13 cellular contexts compared by ENCODE assay signal in the genomic region with DNA sequence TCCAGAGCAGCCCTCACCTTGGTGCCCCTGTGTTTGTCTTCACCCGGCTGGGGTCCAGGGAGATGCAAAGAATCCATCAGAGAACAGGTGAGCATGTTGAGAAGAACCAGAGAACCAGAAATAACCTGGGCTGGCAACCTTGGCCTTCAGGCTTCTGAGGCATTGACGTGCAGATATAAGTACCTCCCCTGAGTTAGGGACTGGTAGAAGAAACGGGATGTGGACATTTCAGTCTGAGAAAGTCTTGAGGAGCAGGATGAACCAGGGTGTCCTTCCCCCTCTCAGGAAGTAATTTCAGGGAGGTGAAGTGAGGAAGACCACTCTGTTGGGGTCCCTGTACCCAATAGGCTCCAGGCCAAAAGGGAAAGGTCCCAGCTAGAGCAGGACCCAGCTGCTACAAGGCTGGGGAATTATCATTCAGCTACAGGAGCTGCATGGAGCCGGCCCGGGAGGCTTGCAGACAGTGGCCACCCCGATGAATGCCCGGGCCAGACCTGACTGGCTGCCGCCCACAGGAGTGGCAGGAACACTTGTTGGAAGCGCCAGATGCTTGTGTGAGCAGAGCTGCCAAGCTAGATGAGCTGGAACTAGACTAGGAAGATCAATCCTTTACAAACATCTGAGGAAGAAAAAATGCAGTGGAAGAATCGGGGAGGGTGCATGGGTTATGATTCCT. TPM values are rescaled to one million over a fixed set of nuclear protein-coding genes. Genes with fewer than 3 reads are reported as not detected.
DNase-seq lines count a peak whose midpoint lies in the region; ATAC-seq, FAIRE-seq and TF ChIP-seq lines count a peak whose summit lies in the region.
"Had no signal": no experiment of that assay in that cellular context is flagged by ENCODE, and none has a peak within 500 bp of the region (broad histone marks: within the 10 kb centered on the region; RNA-seq: fewer than 3 reads in every experiment).

No MANE protein-coding gene starts in this region.

- CTCF ChIA-PET in A549 (lab: Yijun Ruan, JAX): interaction anchor here (0.7 kb wide), 1 partner anchor 28 kb away, joined by 3 read pairs; no protein-coding TSS in a partner anchor
- CTCF ChIA-PET in activated CD8-positive, alpha-beta T cell treated with anti-CD3 and anti-CD28 coated beads for 36 hours (lab: Charles Lee): no interaction called here

- POLR2A ChIA-PET in A549 (lab: Yijun Ruan, JAX): no interaction called here
- POLR2A ChIA-PET in activated CD8-positive, alpha-beta T cell treated with anti-CD3 and anti-CD28 coated beads for 36 hours (lab: Charles Lee): interaction anchor here (1.2 to 3.1 kb wide), 2 partner anchors 23 kb away, joined by 4 to 24 read pairs; partner anchors contain the start of gene CCNL2

- peak overlapping the region; percentile 43 for H3K27ac Mint-ChIP-seq in activated CD8-positive, alpha-beta T cell treated with anti-CD3 and anti-CD28 coated beads for 36 hours

- H3K27ac ChIP-seq in A549: no peak overlapping the region

- no peaks in the 10 kb centered on the region for H3K27me3 ChIP-seq in GM06990 (replicated peaks; ENCODE audit: control insufficient read depth, insufficient read depth, low read length)
- H3K27me3 ChIP-seq in mucosa of stomach (ENCODE audit: control insufficient read depth, insufficient read depth, low read length): no peaks in the 10 kb centered on the region

- no peak for TF ChIP-seq POLR2A in A549 (IDR thresholded peaks at IDR 0.05; ENCODE audit: low read length)

- DNase-seq in A549 (ENCODE audit: low read depth in 1 of 2, low spot score in 1 of 2) (no peak), GM06990 (ENCODE audit: extremely low read depth, insufficient read length) (no peak), SKM-1 treated with dmso at 0.1 percent for 144 hours (lab: John Stamatoyannopoulos, UW; ENCODE audit: unreplicated experiment) (no peak), GM10266 (ENCODE audit: extremely low spot score) (no peak), DMS79 treated with DMSO at 0.1 percent for 48 hours (lab: John Stamatoyannopoulos, UW) (no peak)
- no peak for DNase-seq in activated CD8-positive, alpha-beta T cell treated with anti-CD3 and anti-CD28 coated beads for 36 hours
- DNase-seq: amniotic stem cell, COR-L47, NCI-H2081 treated with DMSO at 0.1 percent for 48 hours had no signal

- peaks cover 21% of the 10 kb centered on the region for H3K4me1 Mint-ChIP-seq in activated CD8-positive, alpha-beta T cell treated with anti-CD3 and anti-CD28 coated beads for 36 hours (ENCODE audit: low read depth)

- 91% methylated on average over 5 of the region's 10 CpGs for WGBS in A549 (ENCODE audit: missing lambda C conversion rate)

- H3K4me1 ChIP-seq in A549 (peaks cover 14% of the 10 kb centered on the region), mucosa of stomach (ENCODE audit: control insufficient read depth, insufficient read depth, low read length) (peaks cover 26% of the 10 kb centered on the region)

- no peaks in the 10 kb centered on the region for H3K9me3 Mint-ChIP-seq in activated CD8-positive, alpha-beta T cell treated with anti-CD3 and anti-CD28 coated beads for 36 hours

- H3K36me3 ChIP-seq in GM06990 (ENCODE audit: control insufficient read depth, insufficient read depth, low read length) (peaks cover 13% of the 10 kb centered on the region), mucosa of stomach (ENCODE audit: control insufficient read depth, insufficient read depth, low read length) (no peaks in the 10 kb centered on the region)

- peak overlapping the region; percentile 86 for H3K4me3 Mint-ChIP-seq in activated CD8-positive, alpha-beta T cell treated with anti-CD3 and anti-CD28 coated beads for 36 hours

- H3K36me3 Mint-ChIP-seq in activated CD8-positive, alpha-beta T cell treated with anti-CD3 and anti-CD28 coated beads for 36 hours (ENCODE audit: low read depth): peaks cover 9% of the 10 kb centered on the region

- TF ChIP-seq RAD21 in A549 (conservative IDR thresholded peaks at IDR 0.05 in 1 of 2, IDR thresholded peaks at IDR 0.05 in 1 of 2): no peak

- ATAC-seq in A549 (no peak), HG02970 (IDR thresholded peaks at IDR 0.05; ENCODE audit: low FRiP score, unreplicated experiment) (no peak)
- no peak for ATAC-seq in activated CD8-positive, alpha-beta T cell treated with anti-CD3 and anti-CD28 coated beads for 36 hours

- H3K9me3 ChIP-seq in A549: no peaks in the 10 kb centered on the region
- H3K9me3 ChIP-seq in mucosa of stomach (ENCODE audit: control insufficient read depth, low read length): no peaks in the 10 kb centered on the region

- H3K4me3 ChIP-seq in A549 (no peak overlapping the region), GM06990 (replicated peaks; ENCODE audit: low read depth, low read length) (peak overlapping the region; percentile 97; the same call in 1 of the 2 replicates), mucosa of stomach (ENCODE audit: low read length) (no peak overlapping the region)

- no peak for FAIRE-seq in A549 (lab: Jason Lieb, UNC)
- FAIRE-seq: endometrium, HTR-8/SVneo had no signal

- TF ChIP-seq EP300 in A549 (IDR thresholded peaks at IDR 0.05): no peak

- peak overlapping the region; percentile 92 for H3K9ac ChIP-seq in mucosa of stomach (ENCODE audit: low read length)

- H3K4me2 ChIP-seq in A549: peak overlapping the region; percentile 75; the same call in 2 of the 3 replicates

- H3K27me3 Mint-ChIP-seq in activated CD8-positive, alpha-beta T cell treated with anti-CD3 and anti-CD28 coated beads for 36 hours: no peaks in the 10 kb centered on the region

- TF ChIP-seq CTCF in A549 (IDR thresholded peaks at IDR 0.05) (no peak), GM06990 (IDR thresholded peaks at IDR 0.05; ENCODE audit: insufficient read depth, low read length, poor library complexity, severe bottlenecking) (no peak), GM10266 (IDR thresholded peaks at IDR 0.05; ENCODE audit: control insufficient read depth, insufficient read depth, low read depth, missing control alignments) (no peak)
- no peak for TF ChIP-seq CTCF in activated CD8-positive, alpha-beta T cell treated with anti-CD3 and anti-CD28 coated beads for 36 hours (IDR thresholded peaks at IDR 0.05)

- intact Hi-C loops in activated CD8-positive, alpha-beta T cell treated with anti-CD3 and anti-CD28 coated beads for 36 hours (cut with micrococcal nuclease): no loop called here

TF ChIP-seq in A549, 52 proteins besides CTCF, POLR2A, EP300 and RAD21 (continues in another document):
- TF ChIP-seq HDAC2 (IDR thresholded peaks at IDR 0.05) (no peak), ZNF302 (CRISPR knock-in tag; IDR thresholded peaks at IDR 0.05) (no peak), MAX (IDR thresholded peaks at IDR 0.05) (no peak), JUNB (IDR thresholded peaks at IDR 0.05) (no peak)

RNA-seq across cellular contexts. Expression of gene AURKAIP1, which starts 1.7 kb away (rescaled TPM):
- polyA plus RNA-seq in A549 (2011; rRNA removed) (49.8 and 62.0 TPM in 2 replicates), A549 (2017; fragmentation: RNase III; extraction: RNeasy Plus Mini Kit Qiagen cat#74134 plus additional on column Dnase treatment) (97.2 to 102 TPM (median 97.9 TPM) in 3 replicates)
- polyA plus RNA-seq in A549 (2012; cell fraction: cytosol; rRNA removed): 155 and 157 TPM in 2 replicates
- polyA plus RNA-seq in A549 (2012; cell fraction: nucleus; rRNA removed): 96.0 and 111 TPM in 2 replicates
- 13.1 and 17.2 TPM in 2 replicates for polyA minus RNA-seq in A549 (2011; rRNA and poly(A)+ RNA removed)
- total RNA-seq in activated CD8-positive, alpha-beta T cell treated with anti-CD3 and anti-CD28 coated beads for 36 hours: 100 to 1,000 TPM; 127 TPM

RNA-seq across cellular contexts. Expression of gene MXRA8, which starts 18.3 kb away (rescaled TPM):
- 0.07 and 0.12 TPM in 2 replicates for polyA plus RNA-seq in A549 (2011; rRNA removed)
- 0.15 and 0.21 TPM in 2 replicates for polyA plus RNA-seq in A549 (2012; cell fraction: cytosol; rRNA removed)
- 0.50 and 0.70 TPM in 2 replicates for polyA plus RNA-seq in A549 (2012; cell fraction: nucleus; rRNA removed)
- 0.09 to 0.22 TPM (median 0.13 TPM) in 3 replicates for polyA plus RNA-seq in A549 (2017; fragmentation: RNase III; extraction: RNeasy Plus Mini Kit Qiagen cat#74134 plus additional on column Dnase treatment)
- 0.19 TPM in 1 of 2 replicates, not detected in the other for polyA minus RNA-seq in A549 (2011; rRNA and poly(A)+ RNA removed)
- under 1 TPM; 0.92 to 0.98 TPM for total RNA-seq in activated CD8-positive, alpha-beta T cell treated with anti-CD3 and anti-CD28 coated beads for 36 hours

RNA-seq across cellular contexts. Expression of gene CCNL2, which starts 22.4 kb away (rescaled TPM):
- 111 TPM in 2 replicates for polyA plus RNA-seq in A549 (2011; rRNA removed)
- polyA plus RNA-seq in A549 (2012; cell fraction: cytosol; rRNA removed): 63.8 and 64.7 TPM in 2 replicates
- polyA plus RNA-seq in A549 (2012; cell fraction: nucleus; rRNA removed): 470 and 556 TPM in 2 replicates
- polyA plus RNA-seq in A549 (2017; fragmentation: RNase III; extraction: RNeasy Plus Mini Kit Qiagen cat#74134 plus additional on column Dnase treatment): 80.3 to 93.3 TPM (median 85.5 TPM) in 3 replicates
- polyA minus RNA-seq in A549 (2011; rRNA and poly(A)+ RNA removed): 32.8 and 37.7 TPM in 2 replicates
- total RNA-seq in activated CD8-positive, alpha-beta T cell treated with anti-CD3 and anti-CD28 coated beads for 36 hours: 10 to 100 TPM; 86.3 to 92.4 TPM

RNA-seq across cellular contexts. Expression of gene DVL1, which starts 27.5 kb away (rescaled TPM):
- 11.3 and 12.1 TPM in 2 replicates for polyA plus RNA-seq in A549 (2011; rRNA removed)
- 32.0 and 46.1 TPM in 2 replicates for polyA plus RNA-seq in A549 (2012; cell fraction: cytosol; rRNA removed)
- 127 and 192 TPM in 2 replicates for polyA plus RNA-seq in A549 (2012; cell fraction: nucleus; rRNA removed)
- polyA plus RNA-seq in A549 (2017; fragmentation: RNase III; extraction: RNeasy Plus Mini Kit Qiagen cat#74134 plus additional on column Dnase treatment): 42.7 to 48.3 TPM (median 43.9 TPM) in 3 replicates
- polyA minus RNA-seq in A549 (2011; rRNA and poly(A)+ RNA removed): 7.5 and 13.2 TPM in 2 replicates
- total RNA-seq in activated CD8-positive, alpha-beta T cell treated with anti-CD3 and anti-CD28 coated beads for 36 hours: 10 to 100 TPM; 37.2 to 39.2 TPM

RNA-seq across cellular contexts. Expression of gene MRPL20, which starts 30.4 kb away (rescaled TPM):
- polyA plus RNA-seq in A549 (2011; rRNA removed): 146 and 163 TPM in 2 replicates
- polyA plus RNA-seq in A549 (2012; cell fraction: cytosol; rRNA removed): 151 and 186 TPM in 2 replicates
- polyA plus RNA-seq in A549 (2012; cell fraction: nucleus; rRNA removed): 78.1 and 104 TPM in 2 replicates
- polyA plus RNA-seq in A549 (2017; fragmentation: RNase III; extraction: RNeasy Plus Mini Kit Qiagen cat#74134 plus additional on column Dnase treatment): 151 to 164 TPM (median 158 TPM) in 3 replicates
- 50.5 and 55.7 TPM in 2 replicates for polyA minus RNA-seq in A549 (2011; rRNA and poly(A)+ RNA removed)
- 100 to 1,000 TPM; 127 to 129 TPM for total RNA-seq in activated CD8-positive, alpha-beta T cell treated with anti-CD3 and anti-CD28 coated beads for 36 hours
